In the genomic region with DNA sequence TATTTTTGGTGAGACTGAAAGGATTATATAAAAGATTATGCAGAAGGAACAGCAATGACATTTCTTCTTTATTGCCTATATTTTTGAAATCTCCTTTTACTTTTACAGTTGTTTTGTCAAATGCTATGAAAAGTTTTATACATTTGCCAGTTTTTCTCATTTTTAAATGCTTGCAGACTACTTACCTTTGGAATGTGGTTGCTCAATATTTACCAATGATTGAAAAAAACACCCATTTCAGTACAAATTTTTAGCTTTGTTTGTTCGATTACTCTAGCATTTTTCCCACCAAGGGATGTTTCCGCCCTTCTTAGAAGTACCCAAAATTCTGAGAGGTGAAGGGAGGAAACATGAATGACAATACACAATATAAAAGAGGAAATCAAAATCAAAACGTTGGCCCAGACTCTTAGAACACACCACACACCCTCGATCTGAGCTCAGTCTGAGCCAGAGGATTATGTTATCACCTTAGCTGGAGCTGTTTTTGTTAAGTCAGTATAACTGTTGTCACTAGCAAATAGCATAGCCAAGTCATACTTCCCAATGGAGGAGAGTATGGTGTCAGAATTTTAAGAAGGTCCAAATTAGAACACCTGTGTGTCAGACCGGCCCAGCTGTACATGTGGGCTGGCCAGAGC, we compare ENCODE assay signal across 28 cellular contexts. TPM values are rescaled to one million over a fixed set of nuclear protein-coding genes. Genes with fewer than 3 reads are reported as not detected.
"Had no signal": no experiment of that assay in that cellular context is flagged by ENCODE, and none has a peak within 500 bp of the region (broad histone marks: within the 10 kb centered on the region; RNA-seq: fewer than 3 reads in every experiment).

No MANE protein-coding gene starts in this region.

- ATAC-seq: activated CD4-positive, CD25-positive, alpha-beta regulatory T cell treated with anti-CD3 and anti-CD28 coated beads, Interleukin-2, amount 50 U/mL, for 24 hours; gastrocnemius medialis; left cardiac atrium; left ventricle myocardium superior; right lobe of liver had no signal

- H3K9me3 ChIP-seq: esophagus muscularis mucosa, gastrocnemius medialis, ovary, right lobe of liver, testis, transverse colon had no signal

- H3K27me3 ChIP-seq: esophagus muscularis mucosa, gastrocnemius medialis, ovary, right lobe of liver, testis, transverse colon had no signal

- H3K36me3 ChIP-seq: esophagus muscularis mucosa, gastrocnemius medialis, ovary, right lobe of liver, transverse colon, WERI-Rb-1 had no signal

- H3K4me3 ChIP-seq: esophagus muscularis mucosa, gastrocnemius medialis, ovary, right lobe of liver, testis, transverse colon had no signal

- H3K4me1 ChIP-seq: esophagus muscularis mucosa, gastrocnemius medialis, right lobe of liver, testis, transverse colon had no signal

- H3K27ac ChIP-seq: esophagus muscularis mucosa, gastrocnemius medialis, ovary, right lobe of liver, testis, transverse colon, WERI-Rb-1 had no signal

- DNase-seq: activated CD4-positive, alpha-beta T cell treated with anti-CD3 and anti-CD28 coated beads for 48 hours; activated CD4-positive, alpha-beta T cell treated with anti-CD3 and anti-CD28 coated beads, Interleukin-2, amount 50 U/mL, for 48 hours; activated CD8-positive, alpha-beta memory T cell treated with anti-CD3 and anti-CD28 coated beads, Interleukin-2, amount 50 U/mL, for 4 hours; activated effector memory CD4-positive, alpha-beta T cell treated with anti-CD3 and anti-CD28 coated beads, Interleukin-2, amount 50 U/mL, for 16 hours; activated naive CD4-positive, alpha-beta T cell treated with anti-CD3 and anti-CD28 coated beads for 36 hours; activated naive CD8-positive, alpha-beta T cell treated with anti-CD3 and anti-CD28 coated beads for 36 hours; activated T-cell treated with anti-CD3 and anti-CD28 coated beads, Interleukin-2, amount 50 U/mL, for 1 hour; amygdala; central memory CD4-positive, alpha-beta T cell; endodermal cell; gastrocnemius medialis; glutamatergic neuron; left cardiac atrium; left ventricle myocardium superior; ovary; right lobe of liver; stimulated activated CD4-positive, alpha-beta T cell treated with anti-CD3 and anti-CD28 coated beads, Interleukin-15, amount 100 ng/mL, for 24 hours; stimulated activated CD4-positive, alpha-beta T cell treated with anti-CD3 and anti-CD28 coated beads, Interleukin-2, amount 100 ng/mL, for 24 hours; stimulated activated naive CD4-positive, alpha-beta T cell; T-helper 1 cell; testis; transverse colon; WERI-Rb-1 had no signal

RNA-seq across cellular contexts. Expression of gene DKK2, which starts 18.3 kb away (rescaled TPM):
- total RNA-seq: activated CD8-positive, alpha-beta memory T cell treated with anti-CD3 and anti-CD28 coated beads for 36 hours; activated naive CD4-positive, alpha-beta T cell treated with anti-CD3 and anti-CD28 coated beads for 36 hours; activated naive CD8-positive, alpha-beta T cell treated with anti-CD3 and anti-CD28 coated beads for 36 hours; activated T-helper 1 cell treated with anti-CD3 and anti-CD28 coated beads, Interleukin-12 subunit alpha, Interleukin-12 subunit beta, Interleukin-2, Interleukin-4 antibody, amounts not matched to agents 30 ng/mL and 10 ng/mL and 1 ng/mL, durations not matched to agents 14 hours and 24 hours and 36 hours; endodermal cell; lung microvascular endothelial cell had no signal
